ENCODE assay signal across 8 cellular contexts in the genomic region with DNA sequence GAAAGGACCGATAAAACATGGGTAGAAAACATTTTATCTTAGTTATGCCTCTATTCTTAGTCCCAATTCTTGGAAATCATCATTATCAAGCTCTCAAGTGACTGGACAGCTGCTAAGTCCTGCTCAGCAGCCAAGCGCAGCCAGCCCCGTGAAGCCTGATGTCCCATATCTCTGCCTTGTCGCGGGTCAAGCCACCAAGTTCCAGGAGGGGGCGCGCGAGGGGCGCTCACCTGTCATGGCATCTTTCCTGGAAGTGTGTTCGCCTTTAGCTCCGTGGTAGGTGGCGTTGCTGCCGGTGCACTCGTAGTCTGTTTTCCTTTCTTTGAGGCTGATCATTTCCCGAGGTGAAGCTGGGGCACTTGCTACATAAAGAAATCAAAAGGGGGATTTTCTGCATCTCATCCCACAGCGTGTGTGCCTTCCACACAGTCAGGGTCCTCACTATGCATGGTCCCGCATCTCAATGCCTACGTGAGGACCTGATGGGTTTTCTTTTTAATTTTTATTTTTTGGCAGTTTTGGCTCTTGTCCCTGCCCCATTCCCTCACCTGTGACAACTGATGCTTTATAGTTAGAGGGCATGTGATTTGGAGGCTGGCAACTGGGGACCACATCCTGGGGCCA.
DNase-seq lines count a peak whose midpoint lies in the region; ATAC-seq and TF ChIP-seq lines count a peak whose summit lies in the region.

No MANE protein-coding gene starts in this region.

- no peaks in the 10 kb centered on the region for H3K36me3 ChIP-seq in SJSA1

- H3K9me3 ChIP-seq in SJSA1 (replicated peaks), result no peaks in the 10 kb centered on the region

- DNase-seq in DMS114 treated with DMSO at 0.1 percent for 48 hours (lab: John Stamatoyannopoulos, UW; ENCODE audit: unreplicated experiment) (peak; percentile 2), GM20000 (ENCODE audit: low spot score) (peak; percentile 77), SJSA1 (ENCODE audit: low read depth in 1 of 2, low spot score in 2 of 2) (peak; percentile 35 to 58), hepatic stellate cell (ENCODE audit: low spot score) (peak; percentile 13), DMS79 treated with DMSO at 0.1 percent for 48 hours (lab: John Stamatoyannopoulos, UW) (no peak)
- peak; percentile 63 for DNase-seq in activated naive CD4-positive, alpha-beta T cell treated with anti-CD3 and anti-CD28 coated beads, Interleukin-2, amount 50 U/mL, for 16 hours
- peak; percentile 36 to 49 for DNase-seq in stimulated activated CD4-positive, alpha-beta T cell treated with anti-CD3 and anti-CD28 coated beads, Interleukin-15, amount 100 ng/mL, for 1 hour (ENCODE audit: low read depth in 1 of 2, low spot score in 1 of 2)

- no peaks in the 10 kb centered on the region for H3K27me3 ChIP-seq in SJSA1 (replicated peaks)

- H3K4me3 ChIP-seq in SJSA1, result no peak overlapping the region

- ATAC-seq in HG03565 (IDR thresholded peaks at IDR 0.05; ENCODE audit: unreplicated experiment), result peak; percentile 93

- H3K4me1 ChIP-seq in SJSA1 (replicated peaks), result no peaks in the 10 kb centered on the region

- peak; percentile 80 for TF ChIP-seq CTCF in GM20000 (IDR thresholded peaks at IDR 0.05; ENCODE audit: extremely low read depth, missing control alignments)

- H3K27ac ChIP-seq in SJSA1, result no peak overlapping the region
